ENCODE assay signal across 1 cellular context in the genomic region with DNA sequence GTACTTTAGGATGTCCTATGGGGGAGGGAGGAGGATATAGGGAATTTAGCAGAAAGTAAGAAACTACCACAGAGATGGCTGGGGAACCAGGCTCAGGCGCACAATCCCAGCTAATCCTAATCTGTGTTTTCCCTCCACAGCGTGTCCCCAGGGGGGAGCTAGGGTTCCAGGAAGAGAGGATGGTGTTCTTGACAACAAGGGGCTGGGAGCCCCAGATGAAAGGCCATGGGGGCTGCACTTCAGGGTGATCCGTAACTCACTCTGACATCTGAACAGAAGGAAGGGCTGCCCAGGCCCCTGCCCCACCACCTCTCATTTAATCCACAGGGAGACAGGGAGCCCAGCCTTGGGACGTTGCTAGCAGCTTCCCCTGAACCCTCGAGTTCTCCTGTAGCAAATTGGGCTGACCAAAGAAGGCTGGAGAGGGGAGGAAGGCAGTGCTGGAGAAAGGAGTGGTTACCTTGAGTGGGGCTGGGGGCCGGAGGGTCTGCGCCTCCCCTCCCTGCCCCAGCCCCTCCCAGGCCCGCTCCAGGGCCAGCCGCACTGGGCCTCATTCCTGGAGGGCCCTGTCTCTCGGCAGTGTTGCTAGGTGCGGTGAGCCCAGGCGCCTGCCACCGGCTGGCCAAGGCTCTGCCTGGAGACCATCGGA.
TF ChIP-seq lines count a peak whose summit lies in the region.

No MANE protein-coding gene starts in this region.

TF ChIP-seq in K562, 482 proteins besides CTCF, POLR2A, EP300 and RAD21 (continued from another document):
- TF ChIP-seq, protein P1, sequence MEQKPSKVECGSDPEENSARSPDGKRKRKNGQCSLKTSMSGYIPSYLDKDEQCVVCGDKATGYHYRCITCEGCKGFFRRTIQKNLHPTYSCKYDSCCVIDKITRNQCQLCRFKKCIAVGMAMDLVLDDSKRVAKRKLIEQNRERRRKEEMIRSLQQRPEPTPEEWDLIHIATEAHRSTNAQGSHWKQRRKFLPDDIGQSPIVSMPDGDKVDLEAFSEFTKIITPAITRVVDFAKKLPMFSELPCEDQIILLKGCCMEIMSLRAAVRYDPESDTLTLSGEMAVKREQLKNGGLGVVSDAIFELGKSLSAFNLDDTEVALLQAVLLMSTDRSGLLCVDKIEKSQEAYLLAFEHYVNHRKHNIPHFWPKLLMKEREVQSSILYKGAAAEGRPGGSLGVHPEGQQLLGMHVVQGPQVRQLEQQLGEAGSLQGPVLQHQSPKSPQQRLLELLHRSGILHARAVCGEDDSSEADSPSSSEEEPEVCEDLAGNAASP (IDR thresholded peaks at IDR 0.05), result no peak
- TF ChIP-seq, protein P2, sequence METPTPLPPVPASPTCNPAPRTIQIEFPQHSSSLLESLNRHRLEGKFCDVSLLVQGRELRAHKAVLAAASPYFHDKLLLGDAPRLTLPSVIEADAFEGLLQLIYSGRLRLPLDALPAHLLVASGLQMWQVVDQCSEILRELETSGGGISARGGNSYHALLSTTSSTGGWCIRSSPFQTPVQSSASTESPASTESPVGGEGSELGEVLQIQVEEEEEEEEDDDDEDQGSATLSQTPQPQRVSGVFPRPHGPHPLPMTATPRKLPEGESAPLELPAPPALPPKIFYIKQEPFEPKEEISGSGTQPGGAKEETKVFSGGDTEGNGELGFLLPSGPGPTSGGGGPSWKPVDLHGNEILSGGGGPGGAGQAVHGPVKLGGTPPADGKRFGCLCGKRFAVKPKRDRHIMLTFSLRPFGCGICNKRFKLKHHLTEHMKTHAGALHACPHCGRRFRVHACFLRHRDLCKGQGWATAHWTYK (CRISPR knock-in tag; IDR thresholded peaks at IDR 0.05), result no peak
- TF ChIP-seq, protein P3, sequence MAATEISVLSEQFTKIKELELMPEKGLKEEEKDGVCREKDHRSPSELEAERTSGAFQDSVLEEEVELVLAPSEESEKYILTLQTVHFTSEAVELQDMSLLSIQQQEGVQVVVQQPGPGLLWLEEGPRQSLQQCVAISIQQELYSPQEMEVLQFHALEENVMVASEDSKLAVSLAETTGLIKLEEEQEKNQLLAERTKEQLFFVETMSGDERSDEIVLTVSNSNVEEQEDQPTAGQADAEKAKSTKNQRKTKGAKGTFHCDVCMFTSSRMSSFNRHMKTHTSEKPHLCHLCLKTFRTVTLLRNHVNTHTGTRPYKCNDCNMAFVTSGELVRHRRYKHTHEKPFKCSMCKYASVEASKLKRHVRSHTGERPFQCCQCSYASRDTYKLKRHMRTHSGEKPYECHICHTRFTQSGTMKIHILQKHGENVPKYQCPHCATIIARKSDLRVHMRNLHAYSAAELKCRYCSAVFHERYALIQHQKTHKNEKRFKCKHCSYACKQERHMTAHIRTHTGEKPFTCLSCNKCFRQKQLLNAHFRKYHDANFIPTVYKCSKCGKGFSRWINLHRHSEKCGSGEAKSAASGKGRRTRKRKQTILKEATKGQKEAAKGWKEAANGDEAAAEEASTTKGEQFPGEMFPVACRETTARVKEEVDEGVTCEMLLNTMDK (IDR thresholded peaks at IDR 0.05; ENCODE audit: borderline replicate concordance, insufficient read depth, low read depth, low read length, poor library complexity, severe bottlenecking), result no peak
- TF ChIP-seq SNIP1 (IDR thresholded peaks at IDR 0.05; ENCODE audit: low read depth), result no peak
- no peak for TF ChIP-seq MTF1 (CRISPR knock-in tag; IDR thresholded peaks at IDR 0.05; ENCODE audit: borderline replicate concordance)
- no peak for TF ChIP-seq ZNF274 (IDR thresholded peaks at IDR 0.05; ENCODE audit: borderline replicate concordance, low read depth, low read length)
- no peak for TF ChIP-seq KLF10 (CRISPR knock-in tag; IDR thresholded peaks at IDR 0.05)
- TF ChIP-seq, protein P4, sequence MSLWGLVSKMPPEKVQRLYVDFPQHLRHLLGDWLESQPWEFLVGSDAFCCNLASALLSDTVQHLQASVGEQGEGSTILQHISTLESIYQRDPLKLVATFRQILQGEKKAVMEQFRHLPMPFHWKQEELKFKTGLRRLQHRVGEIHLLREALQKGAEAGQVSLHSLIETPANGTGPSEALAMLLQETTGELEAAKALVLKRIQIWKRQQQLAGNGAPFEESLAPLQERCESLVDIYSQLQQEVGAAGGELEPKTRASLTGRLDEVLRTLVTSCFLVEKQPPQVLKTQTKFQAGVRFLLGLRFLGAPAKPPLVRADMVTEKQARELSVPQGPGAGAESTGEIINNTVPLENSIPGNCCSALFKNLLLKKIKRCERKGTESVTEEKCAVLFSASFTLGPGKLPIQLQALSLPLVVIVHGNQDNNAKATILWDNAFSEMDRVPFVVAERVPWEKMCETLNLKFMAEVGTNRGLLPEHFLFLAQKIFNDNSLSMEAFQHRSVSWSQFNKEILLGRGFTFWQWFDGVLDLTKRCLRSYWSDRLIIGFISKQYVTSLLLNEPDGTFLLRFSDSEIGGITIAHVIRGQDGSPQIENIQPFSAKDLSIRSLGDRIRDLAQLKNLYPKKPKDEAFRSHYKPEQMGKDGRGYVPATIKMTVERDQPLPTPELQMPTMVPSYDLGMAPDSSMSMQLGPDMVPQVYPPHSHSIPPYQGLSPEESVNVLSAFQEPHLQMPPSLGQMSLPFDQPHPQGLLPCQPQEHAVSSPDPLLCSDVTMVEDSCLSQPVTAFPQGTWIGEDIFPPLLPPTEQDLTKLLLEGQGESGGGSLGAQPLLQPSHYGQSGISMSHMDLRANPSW (CRISPR knock-in tag; IDR thresholded peaks at IDR 0.05), result no peak
- no peak for TF ChIP-seq PYGO2 (tag; IDR thresholded peaks at IDR 0.05)
- no peak for TF ChIP-seq ZNF778 (CRISPR knock-in tag; IDR thresholded peaks at IDR 0.05)
- TF ChIP-seq, protein P5, sequence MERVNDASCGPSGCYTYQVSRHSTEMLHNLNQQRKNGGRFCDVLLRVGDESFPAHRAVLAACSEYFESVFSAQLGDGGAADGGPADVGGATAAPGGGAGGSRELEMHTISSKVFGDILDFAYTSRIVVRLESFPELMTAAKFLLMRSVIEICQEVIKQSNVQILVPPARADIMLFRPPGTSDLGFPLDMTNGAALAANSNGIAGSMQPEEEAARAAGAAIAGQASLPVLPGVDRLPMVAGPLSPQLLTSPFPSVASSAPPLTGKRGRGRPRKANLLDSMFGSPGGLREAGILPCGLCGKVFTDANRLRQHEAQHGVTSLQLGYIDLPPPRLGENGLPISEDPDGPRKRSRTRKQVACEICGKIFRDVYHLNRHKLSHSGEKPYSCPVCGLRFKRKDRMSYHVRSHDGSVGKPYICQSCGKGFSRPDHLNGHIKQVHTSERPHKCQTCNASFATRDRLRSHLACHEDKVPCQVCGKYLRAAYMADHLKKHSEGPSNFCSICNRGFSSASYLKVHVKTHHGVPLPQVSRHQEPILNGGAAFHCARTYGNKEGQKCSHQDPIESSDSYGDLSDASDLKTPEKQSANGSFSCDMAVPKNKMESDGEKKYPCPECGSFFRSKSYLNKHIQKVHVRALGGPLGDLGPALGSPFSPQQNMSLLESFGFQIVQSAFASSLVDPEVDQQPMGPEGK (CRISPR knock-in tag; IDR thresholded peaks at IDR 0.05; ENCODE audit: borderline replicate concordance), result no peak
- no peak for TF ChIP-seq RNF2 (IDR thresholded peaks at IDR 0.05)
- TF ChIP-seq SP1 (CRISPR knock-in tag; IDR thresholded peaks at IDR 0.05), result no peak
- no peak for TF ChIP-seq BRD4 (IDR thresholded peaks at IDR 0.05)
- TF ChIP-seq, protein P6, sequence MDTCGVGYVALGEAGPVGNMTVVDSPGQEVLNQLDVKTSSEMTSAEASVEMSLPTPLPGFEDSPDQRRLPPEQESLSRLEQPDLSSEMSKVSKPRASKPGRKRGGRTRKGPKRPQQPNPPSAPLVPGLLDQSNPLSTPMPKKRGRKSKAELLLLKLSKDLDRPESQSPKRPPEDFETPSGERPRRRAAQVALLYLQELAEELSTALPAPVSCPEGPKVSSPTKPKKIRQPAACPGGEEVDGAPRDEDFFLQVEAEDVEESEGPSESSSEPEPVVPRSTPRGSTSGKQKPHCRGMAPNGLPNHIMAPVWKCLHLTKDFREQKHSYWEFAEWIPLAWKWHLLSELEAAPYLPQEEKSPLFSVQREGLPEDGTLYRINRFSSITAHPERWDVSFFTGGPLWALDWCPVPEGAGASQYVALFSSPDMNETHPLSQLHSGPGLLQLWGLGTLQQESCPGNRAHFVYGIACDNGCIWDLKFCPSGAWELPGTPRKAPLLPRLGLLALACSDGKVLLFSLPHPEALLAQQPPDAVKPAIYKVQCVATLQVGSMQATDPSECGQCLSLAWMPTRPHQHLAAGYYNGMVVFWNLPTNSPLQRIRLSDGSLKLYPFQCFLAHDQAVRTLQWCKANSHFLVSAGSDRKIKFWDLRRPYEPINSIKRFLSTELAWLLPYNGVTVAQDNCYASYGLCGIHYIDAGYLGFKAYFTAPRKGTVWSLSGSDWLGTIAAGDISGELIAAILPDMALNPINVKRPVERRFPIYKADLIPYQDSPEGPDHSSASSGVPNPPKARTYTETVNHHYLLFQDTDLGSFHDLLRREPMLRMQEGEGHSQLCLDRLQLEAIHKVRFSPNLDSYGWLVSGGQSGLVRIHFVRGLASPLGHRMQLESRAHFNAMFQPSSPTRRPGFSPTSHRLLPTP (IDR thresholded peaks at IDR 0.05; ENCODE audit: borderline replicate concordance, extremely low read depth, insufficient read length), result no peak
- TF ChIP-seq SAP30 (IDR thresholded peaks at IDR 0.05; ENCODE audit: borderline replicate concordance, insufficient read depth, low read depth, low read length, poor library complexity, severe bottlenecking), result no peak
- TF ChIP-seq ATF7 (IDR thresholded peaks at IDR 0.05), result no peak
- TF ChIP-seq CREM (IDR thresholded peaks at IDR 0.05; ENCODE audit: low read depth), result no peak
